Comparison of ENCODE assay signal across 1 cellular context in the genomic region with DNA sequence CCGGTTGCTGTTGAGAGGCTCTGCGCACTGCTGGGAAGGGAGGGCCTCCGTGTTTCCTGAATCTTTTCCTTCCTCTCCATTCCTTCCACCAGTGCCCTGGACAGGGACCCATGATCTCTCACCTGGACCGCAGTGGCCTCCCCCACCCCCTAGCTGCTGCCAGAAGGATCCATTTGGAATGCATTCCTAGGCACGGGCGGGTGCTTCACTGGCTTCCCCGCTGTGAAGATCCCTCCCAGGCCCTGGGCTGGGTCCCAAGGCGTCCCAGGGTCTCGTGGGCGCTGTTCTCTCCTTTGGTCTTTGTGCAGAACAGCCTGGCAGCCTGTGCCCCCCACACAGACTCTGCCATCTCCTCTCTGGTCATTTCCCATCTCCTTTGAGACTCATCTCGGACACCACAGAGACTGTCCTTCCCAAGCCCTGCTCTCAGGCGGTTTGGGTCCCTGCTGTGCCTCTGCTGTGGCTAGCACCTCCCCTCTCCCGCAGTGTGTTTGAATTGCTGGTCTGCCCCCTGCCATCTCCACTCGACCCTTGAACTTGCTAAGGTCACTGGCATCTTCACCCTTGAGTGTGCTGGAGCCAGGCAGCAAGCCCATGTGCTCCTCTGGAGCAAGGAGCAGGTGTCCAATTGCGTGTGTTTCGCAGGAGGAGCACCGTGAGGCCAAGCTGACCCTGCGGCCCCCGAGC.
TF ChIP-seq lines count a peak whose summit lies in the region.

No MANE protein-coding gene starts in this region.

TF ChIP-seq in HepG2, 621 proteins besides CTCF, POLR2A, EP300 and RAD21:
- TF ChIP-seq, protein P1, sequence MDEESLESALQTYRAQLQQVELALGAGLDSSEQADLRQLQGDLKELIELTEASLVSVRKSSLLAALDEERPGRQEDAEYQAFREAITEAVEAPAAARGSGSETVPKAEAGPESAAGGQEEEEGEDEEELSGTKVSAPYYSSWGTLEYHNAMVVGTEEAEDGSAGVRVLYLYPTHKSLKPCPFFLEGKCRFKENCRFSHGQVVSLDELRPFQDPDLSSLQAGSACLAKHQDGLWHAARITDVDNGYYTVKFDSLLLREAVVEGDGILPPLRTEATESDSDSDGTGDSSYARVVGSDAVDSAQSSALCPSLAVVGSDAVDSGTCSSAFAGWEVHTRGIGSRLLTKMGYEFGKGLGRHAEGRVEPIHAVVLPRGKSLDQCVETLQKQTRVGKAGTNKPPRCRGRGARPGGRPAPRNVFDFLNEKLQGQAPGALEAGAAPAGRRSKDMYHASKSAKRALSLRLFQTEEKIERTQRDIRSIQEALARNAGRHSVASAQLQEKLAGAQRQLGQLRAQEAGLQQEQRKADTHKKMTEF (CRISPR knock-in tag; IDR thresholded peaks at IDR 0.05) = no peak
- TF ChIP-seq, protein P2, sequence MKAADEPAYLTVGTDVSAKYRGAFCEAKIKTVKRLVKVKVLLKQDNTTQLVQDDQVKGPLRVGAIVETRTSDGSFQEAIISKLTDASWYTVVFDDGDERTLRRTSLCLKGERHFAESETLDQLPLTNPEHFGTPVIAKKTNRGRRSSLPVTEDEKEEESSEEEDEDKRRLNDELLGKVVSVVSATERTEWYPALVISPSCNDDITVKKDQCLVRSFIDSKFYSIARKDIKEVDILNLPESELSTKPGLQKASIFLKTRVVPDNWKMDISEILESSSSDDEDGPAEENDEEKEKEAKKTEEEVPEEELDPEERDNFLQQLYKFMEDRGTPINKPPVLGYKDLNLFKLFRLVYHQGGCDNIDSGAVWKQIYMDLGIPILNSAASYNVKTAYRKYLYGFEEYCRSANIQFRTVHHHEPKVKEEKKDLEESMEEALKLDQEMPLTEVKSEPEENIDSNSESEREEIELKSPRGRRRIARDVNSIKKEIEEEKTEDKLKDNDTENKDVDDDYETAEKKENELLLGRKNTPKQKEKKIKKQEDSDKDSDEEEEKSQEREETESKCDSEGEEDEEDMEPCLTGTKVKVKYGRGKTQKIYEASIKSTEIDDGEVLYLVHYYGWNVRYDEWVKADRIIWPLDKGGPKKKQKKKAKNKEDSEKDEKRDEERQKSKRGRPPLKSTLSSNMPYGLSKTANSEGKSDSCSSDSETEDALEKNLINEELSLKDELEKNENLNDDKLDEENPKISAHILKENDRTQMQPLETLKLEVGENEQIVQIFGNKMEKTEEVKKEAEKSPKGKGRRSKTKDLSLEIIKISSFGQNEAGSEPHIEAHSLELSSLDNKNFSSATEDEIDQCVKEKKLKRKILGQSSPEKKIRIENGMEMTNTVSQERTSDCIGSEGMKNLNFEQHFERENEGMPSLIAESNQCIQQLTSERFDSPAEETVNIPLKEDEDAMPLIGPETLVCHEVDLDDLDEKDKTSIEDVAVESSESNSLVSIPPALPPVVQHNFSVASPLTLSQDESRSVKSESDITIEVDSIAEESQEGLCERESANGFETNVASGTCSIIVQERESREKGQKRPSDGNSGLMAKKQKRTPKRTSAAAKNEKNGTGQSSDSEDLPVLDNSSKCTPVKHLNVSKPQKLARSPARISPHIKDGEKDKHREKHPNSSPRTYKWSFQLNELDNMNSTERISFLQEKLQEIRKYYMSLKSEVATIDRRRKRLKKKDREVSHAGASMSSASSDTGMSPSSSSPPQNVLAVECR (CRISPR knock-in tag; IDR thresholded peaks at IDR 0.05; ENCODE audit: borderline replicate concordance) = 0 out of 2 replicates have a peak, but pooled peaks have one; percentile 15
